8 cellular contexts compared by ENCODE assay signal in genomic region chr5:141968914-141969608, GRCh38. TPM values are rescaled to one million over a fixed set of nuclear protein-coding genes. Genes with fewer than 3 reads are reported as not detected.
DNase-seq lines count a peak whose midpoint lies in the region; ATAC-seq and TF ChIP-seq lines count a peak whose summit lies in the region.

A gene with protein sequence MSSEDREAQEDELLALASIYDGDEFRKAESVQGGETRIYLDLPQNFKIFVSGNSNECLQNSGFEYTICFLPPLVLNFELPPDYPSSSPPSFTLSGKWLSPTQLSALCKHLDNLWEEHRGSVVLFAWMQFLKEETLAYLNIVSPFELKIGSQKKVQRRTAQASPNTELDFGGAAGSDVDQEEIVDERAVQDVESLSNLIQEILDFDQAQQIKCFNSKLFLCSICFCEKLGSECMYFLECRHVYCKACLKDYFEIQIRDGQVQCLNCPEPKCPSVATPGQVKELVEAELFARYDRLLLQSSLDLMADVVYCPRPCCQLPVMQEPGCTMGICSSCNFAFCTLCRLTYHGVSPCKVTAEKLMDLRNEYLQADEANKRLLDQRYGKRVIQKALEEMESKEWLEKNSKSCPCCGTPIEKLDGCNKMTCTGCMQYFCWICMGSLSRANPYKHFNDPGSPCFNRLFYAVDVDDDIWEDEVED (plus strand): TSS chr5:141969105. CDS start chr5:141973589, 4,484 bp downstream.

- H3K4me1 ChIP-seq in HUES64 (ENCODE audit: insufficient read depth, low read length) = peaks cover 15% of the 10 kb centered on the region
- H3K4me1 ChIP-seq in muscle layer of colon (ENCODE audit: insufficient read depth, low read length) = peaks cover 12% of the 10 kb centered on the region

- peaks cover 16% of the 10 kb centered on the region for H3K36me3 ChIP-seq in HUES64 (ENCODE audit: insufficient read depth, low read length)
- peaks cover 13% of the 10 kb centered on the region for H3K36me3 ChIP-seq in muscle layer of colon (ENCODE audit: insufficient read depth, low read length)

- peak within 1 kb of the TSS; percentile 77 for H3K4me3 ChIP-seq in HUES64 (ENCODE audit: low read length)
- H3K4me3 ChIP-seq in epithelial cell of proximal tubule (ENCODE audit: low read depth, low read length) = peak within 1 kb of the TSS; percentile 67
- peak within 1 kb of the TSS; percentile 64 to 78 for H3K4me3 ChIP-seq in muscle layer of colon (ENCODE audit: low read depth in 1 of 2, low read length in 2 of 2)

- DNase-seq in DMS153 (lab: John Stamatoyannopoulos, UW) (peak; percentile 61), OCI-M1 (lab: John Stamatoyannopoulos, UW) (peak; percentile 95), activated T-cell treated with anti-CD3 and anti-CD28 coated beads for 4 hours (peak; percentile 81), epithelial cell of proximal tubule (ENCODE audit: low read depth) (no peak)
- peak; percentile 84 for DNase-seq in stimulated activated CD8-positive, alpha-beta memory T cell treated with anti-CD3 and anti-CD28 coated beads, Interleukin-7, amount 100 ng/mL, for 24 hours (ENCODE audit: low read depth)

- H3K9ac ChIP-seq in HUES64 (ENCODE audit: low read depth, low read length) (peak within 1 kb of the TSS; percentile 81), muscle layer of colon (ENCODE audit: low read length) (peak within 1 kb of the TSS; percentile 91)

- under 1% methylated on average over 63 of the region's 63 CpGs for WGBS in HUES64

- peak; percentile 51 for TF ChIP-seq CTCF in epithelial cell of proximal tubule (conservative IDR thresholded peaks at IDR 0.05; ENCODE audit: low read depth, low read length)

- H3K9me3 ChIP-seq in HUES64 (ENCODE audit: insufficient read depth, low read depth, low read length) (no peaks in the 10 kb centered on the region), muscle layer of colon (ENCODE audit: low read length) (no peaks in the 10 kb centered on the region)

- H3K27ac ChIP-seq in HUES64 (ENCODE audit: low read depth, low read length) = peak within 1 kb of the TSS; percentile 83
- peak within 1 kb of the TSS; percentile 80 for H3K27ac ChIP-seq in muscle layer of colon (ENCODE audit: low read depth, low read length)

- no peaks in the 10 kb centered on the region for H3K27me3 ChIP-seq in HUES64 (ENCODE audit: insufficient read depth, low read length)
- H3K27me3 ChIP-seq in muscle layer of colon (ENCODE audit: control insufficient read depth in 1 of 2, insufficient read depth in 2 of 2, low read length in 2 of 2) = no peaks in the 10 kb centered on the region

- peak; percentile 85 for ATAC-seq in GM21447 (IDR thresholded peaks at IDR 0.05; ENCODE audit: unreplicated experiment)

RNA-seq across cellular contexts. Expression of the gene that starts here (rescaled TPM):
- 18.9 TPM for polyA plus RNA-seq in HUES64 (2013, experiment 1 of 2)
- 20.0 TPM for polyA plus RNA-seq in HUES64 (2013, experiment 2 of 2)
- total RNA-seq in epithelial cell of proximal tubule = 50.9 and 58.4 TPM in 2 replicates
